In genomic region chr4:3418029-3418762, GRCh38 we compare ENCODE assay signal across 2 cellular contexts.
A peak's percentile ranks its signal among the peaks of the same experiment; 100 is the strongest.
TF ChIP-seq lines count a peak whose summit lies in the region.

No MANE protein-coding gene starts in this region.

TF ChIP-seq in WTC11, 78 proteins besides CTCF, POLR2A, EP300 and RAD21:
- TF ChIP-seq, protein P1, sequence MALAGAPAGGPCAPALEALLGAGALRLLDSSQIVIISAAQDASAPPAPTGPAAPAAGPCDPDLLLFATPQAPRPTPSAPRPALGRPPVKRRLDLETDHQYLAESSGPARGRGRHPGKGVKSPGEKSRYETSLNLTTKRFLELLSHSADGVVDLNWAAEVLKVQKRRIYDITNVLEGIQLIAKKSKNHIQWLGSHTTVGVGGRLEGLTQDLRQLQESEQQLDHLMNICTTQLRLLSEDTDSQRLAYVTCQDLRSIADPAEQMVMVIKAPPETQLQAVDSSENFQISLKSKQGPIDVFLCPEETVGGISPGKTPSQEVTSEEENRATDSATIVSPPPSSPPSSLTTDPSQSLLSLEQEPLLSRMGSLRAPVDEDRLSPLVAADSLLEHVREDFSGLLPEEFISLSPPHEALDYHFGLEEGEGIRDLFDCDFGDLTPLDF (CRISPR knock-in tag; IDR thresholded peaks at IDR 0.05) = no peak
- TF ChIP-seq ZNF396 (CRISPR knock-in tag; IDR thresholded peaks at IDR 0.05; ENCODE audit: borderline replicate concordance) (no peak), ZNF121 (CRISPR knock-in tag; IDR thresholded peaks at IDR 0.05) (no peak), FOXK1 (CRISPR knock-in tag; IDR thresholded peaks at IDR 0.05) (no peak), ETV6 (CRISPR knock-in tag; IDR thresholded peaks at IDR 0.05) (no peak), EMX1 (CRISPR knock-in tag; IDR thresholded peaks at IDR 0.05) (no peak), TCF7 (CRISPR knock-in tag; IDR thresholded peaks at IDR 0.05; ENCODE audit: low read depth) (no peak), ESRRA (CRISPR knock-in tag; IDR thresholded peaks at IDR 0.05; ENCODE audit: borderline replicate concordance) (no peak), OVOL2 (CRISPR knock-in tag; IDR thresholded peaks at IDR 0.05; ENCODE audit: borderline replicate concordance) (no peak), RELA (CRISPR knock-in tag; IDR thresholded peaks at IDR 0.05; ENCODE audit: borderline replicate concordance) (no peak), GRHL2 (CRISPR knock-in tag; IDR thresholded peaks at IDR 0.05; ENCODE audit: insufficient replicate concordance, severe bottlenecking) (no peak), ELF4 (CRISPR knock-in tag; IDR thresholded peaks at IDR 0.05; ENCODE audit: low read depth) (no peak), HMGA2 (CRISPR knock-in tag; IDR thresholded peaks at IDR 0.05) (no peak), USF2 (CRISPR knock-in tag; IDR thresholded peaks at IDR 0.05) (no peak), AR (CRISPR knock-in tag; IDR thresholded peaks at IDR 0.05) (no peak)
- TF ChIP-seq, protein P2, sequence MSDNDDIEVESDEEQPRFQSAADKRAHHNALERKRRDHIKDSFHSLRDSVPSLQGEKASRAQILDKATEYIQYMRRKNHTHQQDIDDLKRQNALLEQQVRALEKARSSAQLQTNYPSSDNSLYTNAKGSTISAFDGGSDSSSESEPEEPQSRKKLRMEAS (CRISPR knock-in tag; IDR thresholded peaks at IDR 0.05) = no peak
- TF ChIP-seq, protein P3, sequence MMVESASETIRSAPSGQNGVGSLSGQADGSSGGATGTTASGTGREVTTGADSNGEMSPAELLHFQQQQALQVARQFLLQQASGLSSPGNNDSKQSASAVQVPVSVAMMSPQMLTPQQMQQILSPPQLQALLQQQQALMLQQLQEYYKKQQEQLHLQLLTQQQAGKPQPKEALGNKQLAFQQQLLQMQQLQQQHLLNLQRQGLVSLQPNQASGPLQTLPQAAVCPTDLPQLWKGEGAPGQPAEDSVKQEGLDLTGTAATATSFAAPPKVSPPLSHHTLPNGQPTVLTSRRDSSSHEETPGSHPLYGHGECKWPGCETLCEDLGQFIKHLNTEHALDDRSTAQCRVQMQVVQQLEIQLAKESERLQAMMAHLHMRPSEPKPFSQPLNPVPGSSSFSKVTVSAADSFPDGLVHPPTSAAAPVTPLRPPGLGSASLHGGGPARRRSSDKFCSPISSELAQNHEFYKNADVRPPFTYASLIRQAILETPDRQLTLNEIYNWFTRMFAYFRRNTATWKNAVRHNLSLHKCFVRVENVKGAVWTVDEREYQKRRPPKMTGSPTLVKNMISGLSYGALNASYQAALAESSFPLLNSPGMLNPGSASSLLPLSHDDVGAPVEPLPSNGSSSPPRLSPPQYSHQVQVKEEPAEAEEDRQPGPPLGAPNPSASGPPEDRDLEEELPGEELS (CRISPR knock-in tag; IDR thresholded peaks at IDR 0.05) = no peak

TF ChIP-seq in HepG2, 621 proteins besides CTCF, POLR2A, EP300 and RAD21:
- TF ChIP-seq, protein P4, sequence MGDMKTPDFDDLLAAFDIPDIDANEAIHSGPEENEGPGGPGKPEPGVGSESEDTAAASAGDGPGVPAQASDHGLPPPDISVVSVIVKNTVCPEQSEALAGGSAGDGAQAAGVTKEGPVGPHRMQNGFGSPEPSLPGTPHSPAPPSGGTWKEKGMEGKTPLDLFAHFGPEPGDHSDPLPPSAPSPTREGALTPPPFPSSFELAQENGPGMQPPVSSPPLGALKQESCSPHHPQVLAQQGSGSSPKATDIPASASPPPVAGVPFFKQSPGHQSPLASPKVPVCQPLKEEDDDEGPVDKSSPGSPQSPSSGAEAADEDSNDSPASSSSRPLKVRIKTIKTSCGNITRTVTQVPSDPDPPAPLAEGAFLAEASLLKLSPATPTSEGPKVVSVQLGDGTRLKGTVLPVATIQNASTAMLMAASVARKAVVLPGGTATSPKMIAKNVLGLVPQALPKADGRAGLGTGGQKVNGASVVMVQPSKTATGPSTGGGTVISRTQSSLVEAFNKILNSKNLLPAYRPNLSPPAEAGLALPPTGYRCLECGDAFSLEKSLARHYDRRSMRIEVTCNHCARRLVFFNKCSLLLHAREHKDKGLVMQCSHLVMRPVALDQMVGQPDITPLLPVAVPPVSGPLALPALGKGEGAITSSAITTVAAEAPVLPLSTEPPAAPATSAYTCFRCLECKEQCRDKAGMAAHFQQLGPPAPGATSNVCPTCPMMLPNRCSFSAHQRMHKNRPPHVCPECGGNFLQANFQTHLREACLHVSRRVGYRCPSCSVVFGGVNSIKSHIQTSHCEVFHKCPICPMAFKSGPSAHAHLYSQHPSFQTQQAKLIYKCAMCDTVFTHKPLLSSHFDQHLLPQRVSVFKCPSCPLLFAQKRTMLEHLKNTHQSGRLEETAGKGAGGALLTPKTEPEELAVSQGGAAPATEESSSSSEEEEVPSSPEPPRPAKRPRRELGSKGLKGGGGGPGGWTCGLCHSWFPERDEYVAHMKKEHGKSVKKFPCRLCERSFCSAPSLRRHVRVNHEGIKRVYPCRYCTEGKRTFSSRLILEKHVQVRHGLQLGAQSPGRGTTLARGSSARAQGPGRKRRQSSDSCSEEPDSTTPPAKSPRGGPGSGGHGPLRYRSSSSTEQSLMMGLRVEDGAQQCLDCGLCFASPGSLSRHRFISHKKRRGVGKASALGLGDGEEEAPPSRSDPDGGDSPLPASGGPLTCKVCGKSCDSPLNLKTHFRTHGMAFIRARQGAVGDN (CRISPR knock-in tag; IDR thresholded peaks at IDR 0.05) = peak; percentile 42
- TF ChIP-seq PITX1 (CRISPR knock-in tag; IDR thresholded peaks at IDR 0.05) (no peak), ZNF768 (CRISPR knock-in tag; IDR thresholded peaks at IDR 0.05) (peak; percentile 37; the same call in 1 of the 2 replicates), ARNT (IDR thresholded peaks at IDR 0.05) (no peak), HNRNPL (IDR thresholded peaks at IDR 0.05; ENCODE audit: low read depth, low read length) (0 out of 2 replicates have a peak, but pooled peaks have one; percentile 29)
- TF ChIP-seq, protein P5, sequence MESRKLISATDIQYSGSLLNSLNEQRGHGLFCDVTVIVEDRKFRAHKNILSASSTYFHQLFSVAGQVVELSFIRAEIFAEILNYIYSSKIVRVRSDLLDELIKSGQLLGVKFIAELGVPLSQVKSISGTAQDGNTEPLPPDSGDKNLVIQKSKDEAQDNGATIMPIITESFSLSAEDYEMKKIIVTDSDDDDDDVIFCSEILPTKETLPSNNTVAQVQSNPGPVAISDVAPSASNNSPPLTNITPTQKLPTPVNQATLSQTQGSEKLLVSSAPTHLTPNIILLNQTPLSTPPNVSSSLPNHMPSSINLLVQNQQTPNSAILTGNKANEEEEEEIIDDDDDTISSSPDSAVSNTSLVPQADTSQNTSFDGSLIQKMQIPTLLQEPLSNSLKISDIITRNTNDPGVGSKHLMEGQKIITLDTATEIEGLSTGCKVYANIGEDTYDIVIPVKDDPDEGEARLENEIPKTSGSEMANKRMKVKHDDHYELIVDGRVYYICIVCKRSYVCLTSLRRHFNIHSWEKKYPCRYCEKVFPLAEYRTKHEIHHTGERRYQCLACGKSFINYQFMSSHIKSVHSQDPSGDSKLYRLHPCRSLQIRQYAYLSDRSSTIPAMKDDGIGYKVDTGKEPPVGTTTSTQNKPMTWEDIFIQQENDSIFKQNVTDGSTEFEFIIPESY (CRISPR knock-in tag; IDR thresholded peaks at IDR 0.05) = peak; percentile 95
